ENCODE assay signal across 11 cellular contexts in genomic region chr1:100322436-100323211, GRCh38. TPM values are rescaled to one million over a fixed set of nuclear protein-coding genes. Genes with fewer than 3 reads are reported as not detected.
A peak's percentile ranks its signal among the peaks of the same experiment; 100 is the strongest.
DNase-seq lines count a peak whose midpoint lies in the region; ATAC-seq and TF ChIP-seq lines count a peak whose summit lies in the region.
"Had no signal": no experiment of that assay in that cellular context is flagged by ENCODE, and none has a peak within 500 bp of the region (broad histone marks: within the 10 kb centered on the region; RNA-seq: fewer than 3 reads in every experiment).

No MANE protein-coding gene starts in this region.

- no peaks in the 10 kb centered on the region for H3K27me3 ChIP-seq in GM23338 (ENCODE audit: insufficient read depth)
- no peaks in the 10 kb centered on the region for H3K27me3 ChIP-seq in left lung
- H3K27me3 ChIP-seq: neural progenitor cell, SJSA1 had no signal

- no peak overlapping the region for H3K4me3 ChIP-seq in GM23338
- H3K4me3 ChIP-seq in left lung: no peak overlapping the region
- H3K4me3 ChIP-seq: neural progenitor cell, SJSA1 had no signal

- no peak overlapping the region for H2AFZ ChIP-seq in GM23338
- H2AFZ ChIP-seq: neural progenitor cell had no signal

- no peak for TF ChIP-seq CTCF in GM23338 (conservative IDR thresholded peaks at IDR 0.05; ENCODE audit: low read depth in 2 of 2)
- TF ChIP-seq CTCF in left lung (IDR thresholded peaks at IDR 0.05): no peak
- no peak for TF ChIP-seq CTCF in endothelial cell (IDR thresholded peaks at IDR 0.05; ENCODE audit: unreplicated experiment)

- peak overlapping the region; percentile 27; the same call in 1 of the 2 replicates for H3K27ac Mint-ChIP-seq in GM23338
- no peak overlapping the region for H3K27ac Mint-ChIP-seq in endothelial cell (ENCODE audit: unreplicated experiment)
- H3K27ac Mint-ChIP-seq: neural progenitor cell had no signal

- peaks cover 0 to 20% of the 10 kb centered on the region in 2 donors for H3K9me3 ChIP-seq in left lung
- H3K9me3 ChIP-seq: SJSA1 had no signal

- DNase-seq in DMS53 (lab: John Stamatoyannopoulos, UW): peak; percentile 62
- DNase-seq in GM23338 (ENCODE audit: low spot score): no peak
- peak; percentile 50 for DNase-seq in SW480 (ENCODE audit: low spot score)
- no peak for DNase-seq in left lung
- DNase-seq in NCI-H187 treated with DMSO at 0.1 percent for 48 hours (lab: John Stamatoyannopoulos, UW): no peak
- DNase-seq in OCI-M2 (lab: John Stamatoyannopoulos, UW; ENCODE audit: unreplicated experiment): no peak
- no peak for DNase-seq in activated CD8-positive, alpha-beta memory T cell treated with anti-CD3 and anti-CD28 coated beads, Interleukin-2, amount 50 U/mL, for 48 hours
- DNase-seq in endothelial cell (ENCODE audit: low spot score): no peak
- DNase-seq: NCI-H1048 had no signal

- H3K4me3 Mint-ChIP-seq in GM23338: no peak overlapping the region
- no peak overlapping the region for H3K4me3 Mint-ChIP-seq in endothelial cell (ENCODE audit: unreplicated experiment)
- H3K4me3 Mint-ChIP-seq: neural progenitor cell had no signal

- H3K36me3 ChIP-seq in GM23338 (ENCODE audit: insufficient read depth) (no peaks in the 10 kb centered on the region), left lung (no peaks in the 10 kb centered on the region)
- H3K36me3 ChIP-seq: neural progenitor cell, SJSA1 had no signal

- H3K79me2 ChIP-seq in GM23338 (replicated peaks; ENCODE audit: insufficient read depth): no peaks in the 10 kb centered on the region

- H3K9me2 ChIP-seq in GM23338 (ENCODE audit: insufficient read depth): no peaks in the 10 kb centered on the region

- peaks cover 28% of the 10 kb centered on the region for H3K4me1 Mint-ChIP-seq in GM23338
- no peaks in the 10 kb centered on the region for H3K4me1 Mint-ChIP-seq in endothelial cell (ENCODE audit: unreplicated experiment)

- peaks cover 11% of the 10 kb centered on the region for H3K27me3 Mint-ChIP-seq in GM23338 (ENCODE audit: insufficient read depth, low read depth, poor library complexity)
- peaks cover 3% of the 10 kb centered on the region for H3K27me3 Mint-ChIP-seq in endothelial cell (ENCODE audit: unreplicated experiment)

- peaks cover 13% of the 10 kb centered on the region; the same call in 1 of the 3 replicates for H3K36me3 Mint-ChIP-seq in GM23338 (ENCODE audit: low read depth)
- H3K36me3 Mint-ChIP-seq in endothelial cell (ENCODE audit: low read depth, unreplicated experiment): peaks cover 8% of the 10 kb centered on the region
- H3K36me3 Mint-ChIP-seq: neural progenitor cell had no signal

- H3K4me2 ChIP-seq in GM23338: no peak overlapping the region
- H3K4me2 ChIP-seq: neural progenitor cell had no signal

- no peaks in the 10 kb centered on the region for H3F3A ChIP-seq in GM23338 (replicated peaks; ENCODE audit: low read depth)

- ATAC-seq in GM23338: no peak
- ATAC-seq in left lung: peak; percentile 44

- H4K20me1 ChIP-seq in GM23338 (replicated peaks; ENCODE audit: insufficient read depth): no peaks in the 10 kb centered on the region

- peaks cover 17% of the 10 kb centered on the region for H3K9me3 Mint-ChIP-seq in GM23338
- H3K9me3 Mint-ChIP-seq in endothelial cell (ENCODE audit: unreplicated experiment): peaks cover 5% of the 10 kb centered on the region
- H3K9me3 Mint-ChIP-seq: neural progenitor cell had no signal

- H3K27ac ChIP-seq in GM23338 (ENCODE audit: low read depth): no peak overlapping the region
- no peak overlapping the region for H3K27ac ChIP-seq in left lung
- H3K27ac ChIP-seq: neural progenitor cell, SJSA1 had no signal

- intact Hi-C loops in left lung (cut with DNase I): no loop called here

- H3K4me1 ChIP-seq in GM23338 (ENCODE audit: insufficient read depth) (peaks cover 16% of the 10 kb centered on the region), left lung (no peaks in the 10 kb centered on the region)
- H3K4me1 ChIP-seq: neural progenitor cell, SJSA1 had no signal

TF ChIP-seq in GM23338, 12 proteins besides CTCF, POLR2A, EP300 and RAD21:
- no peak for TF ChIP-seq ZNF331 (CRISPR knock-in tag; IDR thresholded peaks at IDR 0.05; ENCODE audit: low read depth)

RNA-seq across cellular contexts. Expression of gene CDC14A, which starts 29.7 kb away (rescaled TPM):
- 20.8 and 25.3 TPM in 2 replicates for total RNA-seq in GM23338 (2014; rRNA removed; shearing (Covaris generic))
- 10.5 and 11.1 TPM in 2 replicates for polyA plus RNA-seq in GM23338 (2016; fragmentation: Nextera tagmentation; extraction: Ambion mirVana)
- total RNA-seq in left lung (10 to 100 TPM in 1 of 2 donors, 1 to 10 TPM in 1; 8.9 to 13.9 TPM), endothelial cell (ENCODE audit: unreplicated experiment) (12.9 TPM)

RNA-seq across cellular contexts. Expression of gene RTCA, which starts 56.6 kb away (rescaled TPM):
- total RNA-seq in GM23338 (2014; rRNA removed; shearing (Covaris generic)): 27.5 and 36.6 TPM in 2 replicates
- polyA plus RNA-seq in GM23338 (2016; fragmentation: Nextera tagmentation; extraction: Ambion mirVana): 34.9 and 36.6 TPM in 2 replicates
- total RNA-seq in left lung (10 to 100 TPM; 37.1 to 38.7 TPM), endothelial cell (ENCODE audit: unreplicated experiment) (46.3 TPM)

Comparison
In these comparisons a context has a peak if more than half of its experiments do, and no peak if none do; other contexts are left out.
1. DNase-seq: peak in DMS53 (single experiment) and SW480 (single experiment); none in GM23338 (single experiment), left lung (0 of 2), NCI-H187 treated with DMSO at 0.1 percent for 48 hours (single experiment), OCI-M2 (single experiment), activated CD8-positive, alpha-beta memory T cell treated with anti-CD3 and anti-CD28 coated beads, Interleukin-2, amount 50 U/mL, for 48 hours (single experiment) and endothelial cell (single experiment).